10 cellular contexts compared by ENCODE assay signal in the genomic region with DNA sequence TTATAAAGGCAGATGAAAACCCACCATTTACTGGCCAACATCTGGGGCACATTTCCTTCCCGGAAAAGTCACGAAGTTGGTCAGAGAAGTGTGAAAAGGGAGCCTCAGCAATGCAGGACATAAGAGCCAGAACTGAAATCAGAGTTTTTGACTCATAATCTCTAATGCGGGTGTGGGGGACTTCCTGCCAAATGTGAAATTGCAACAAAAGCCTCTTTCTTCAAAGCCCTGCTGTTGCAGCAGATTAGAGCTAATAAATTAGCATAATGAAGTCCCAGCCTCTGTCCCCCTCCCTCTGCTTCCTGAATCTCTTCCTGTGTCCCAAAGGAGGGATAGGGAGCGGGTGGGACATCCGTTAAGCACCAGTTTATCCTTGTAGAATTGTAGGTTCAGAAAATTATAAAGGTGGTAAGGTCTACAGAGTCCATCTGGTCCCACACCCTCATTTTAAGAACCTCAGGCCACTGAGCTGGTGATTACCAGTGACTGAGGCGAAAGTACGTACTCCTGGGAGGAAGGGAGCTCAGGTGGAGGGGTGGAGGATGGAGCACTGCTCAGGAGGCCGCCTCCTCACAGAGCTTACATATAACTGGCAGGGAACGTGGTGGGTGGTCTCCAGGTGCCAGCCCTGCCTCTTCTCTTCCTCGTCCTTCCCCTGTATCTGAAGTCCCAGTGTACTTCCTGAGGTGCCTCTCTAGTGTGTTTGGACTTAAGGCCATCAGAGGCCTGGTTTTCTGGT. TPM values are rescaled to one million over a fixed set of nuclear protein-coding genes. Genes with fewer than 3 reads are reported as not detected.
DNase-seq lines count a peak whose midpoint lies in the region; ATAC-seq lines count a peak whose summit lies in the region.
"Had no signal": no experiment of that assay in that cellular context is flagged by ENCODE, and none has a peak within 500 bp of the region (broad histone marks: within the 10 kb centered on the region; RNA-seq: fewer than 3 reads in every experiment).

No MANE protein-coding gene starts in this region.

- H3K27ac ChIP-seq in mesendoderm (ENCODE audit: low read depth, low read length), result peak overlapping the region; percentile 87

- peaks cover 34% of the 10 kb centered on the region for H3K4me1 ChIP-seq in mesendoderm (ENCODE audit: control insufficient read depth, low read depth, low read length)

- H2BK15ac ChIP-seq in mesendoderm (replicated peaks; ENCODE audit: low read depth), result peak overlapping the region; percentile 7

- H2BK5ac ChIP-seq in mesendoderm (ENCODE audit: low read length), result peak overlapping the region; percentile 99

- no peak overlapping the region for H4K8ac ChIP-seq in mesendoderm (ENCODE audit: low read depth, low read length)

- WGBS in mesendoderm (ENCODE audit: extremely low coverage, insufficient coverage, low lambda C conversion rate), result no CpG with 5 or more reads among the region's 10 CpGs

- H3K9ac ChIP-seq in mesendoderm (ENCODE audit: low read length), result peak overlapping the region; percentile 56

- H3K23ac ChIP-seq in mesendoderm (ENCODE audit: low read length), result no peak overlapping the region

- no peaks in the 10 kb centered on the region for H3K27me3 ChIP-seq in mesendoderm (ENCODE audit: insufficient read depth, low read length, poor library complexity)

- peak overlapping the region; percentile 27 for H3K4me2 ChIP-seq in mesendoderm (ENCODE audit: low read length)

- ATAC-seq in GM21717 (IDR thresholded peaks at IDR 0.05; ENCODE audit: unreplicated experiment) (peak; percentile 54), HG02763 (IDR thresholded peaks at IDR 0.05; ENCODE audit: unreplicated experiment) (no peak)
- no peak for ATAC-seq in activated naive CD4-positive, alpha-beta T cell treated with anti-CD3 and anti-CD28 coated beads, Interleukin-2, amount 50 U/mL, for 72 hours
- ATAC-seq: Panc1 had no signal

- no peaks in the 10 kb centered on the region for H3K9me3 Mint-ChIP-seq in activated naive CD4-positive, alpha-beta T cell treated with anti-CD3 and anti-CD28 coated beads, Interleukin-2, amount 50 U/mL, for 72 hours
- H3K9me3 Mint-ChIP-seq: activated T-helper 2 cell treated with anti-CD3 and anti-CD28 coated beads, Interferon-gamma antibody, Interleukin-2, Interleukin-4, amounts not matched to agents 10 μg/mL and 5 μg/mL and 100 μg/mL, durations not matched to agents 14 hours and 24 hours and 36 hours had no signal

- H3K79me2 ChIP-seq in mesendoderm (ENCODE audit: control insufficient read depth, insufficient read depth, low read length), result peaks cover 4% of the 10 kb centered on the region

- peak overlapping the region; percentile 52 to 55 for H3K27ac Mint-ChIP-seq in activated naive CD4-positive, alpha-beta T cell treated with anti-CD3 and anti-CD28 coated beads, Interleukin-2, amount 50 U/mL, for 72 hours
- H3K27ac Mint-ChIP-seq: activated T-helper 2 cell treated with anti-CD3 and anti-CD28 coated beads, Interferon-gamma antibody, Interleukin-2, Interleukin-4, amounts not matched to agents 10 μg/mL and 5 μg/mL and 100 μg/mL, durations not matched to agents 14 hours and 24 hours and 36 hours had no signal

- peaks cover 19 to 25% of the 10 kb centered on the region in 2 donors for H3K36me3 Mint-ChIP-seq in activated naive CD4-positive, alpha-beta T cell treated with anti-CD3 and anti-CD28 coated beads, Interleukin-2, amount 50 U/mL, for 72 hours

- H2BK120ac ChIP-seq in mesendoderm (ENCODE audit: low read depth, low read length), result peak overlapping the region; percentile 22

- peak overlapping the region; percentile 91 for H3K56ac ChIP-seq in mesendoderm (ENCODE audit: low read length)

- peak; percentile 67 for DNase-seq in D341Med (ENCODE audit: low spot score)
- no peak for DNase-seq in activated naive CD4-positive, alpha-beta T cell treated with anti-CD3 and anti-CD28 coated beads, Interleukin-2, amount 50 U/mL, for 72 hours (ENCODE audit: low spot score in 2 of 2)
- peak; percentile 88 for DNase-seq in mesendoderm
- DNase-seq in AML-193 (lab: John Stamatoyannopoulos, UW), result no peak
- no peak for DNase-seq in NCI-H1048 (lab: John Stamatoyannopoulos, UW)
- DNase-seq in GM03348 (ENCODE audit: low spot score), result no peak

- H3K79me1 ChIP-seq in mesendoderm (ENCODE audit: low read length), result peaks cover 13% of the 10 kb centered on the region

- peak overlapping the region; percentile 87 for H3K4ac ChIP-seq in mesendoderm (ENCODE audit: low read depth, low read length)

- peak overlapping the region; percentile 89 for H3K18ac ChIP-seq in mesendoderm (ENCODE audit: low read length)

- peak overlapping the region; percentile 61 for H4K5ac ChIP-seq in mesendoderm (ENCODE audit: low read length)

- no peaks in the 10 kb centered on the region for H3K36me3 ChIP-seq in mesendoderm (ENCODE audit: control insufficient read depth, insufficient read depth, low read length)

- peak overlapping the region; percentile 99 for H2AK5ac ChIP-seq in mesendoderm (ENCODE audit: low read length)

- H3K4me3 ChIP-seq in mesendoderm (ENCODE audit: low read length), result no peak overlapping the region

RNA-seq across cellular contexts. Expression of a gene that starts 35.0 kb away (rescaled TPM):
- 10 to 100 TPM; 32.0 to 96.6 TPM for total RNA-seq in activated naive CD4-positive, alpha-beta T cell treated with anti-CD3 and anti-CD28 coated beads, Interleukin-2, amount 50 U/mL, for 72 hours
- 47.2 TPM for polyA plus RNA-seq in mesendoderm (2013, experiment 1 of 2)
- polyA plus RNA-seq in mesendoderm (2013, experiment 2 of 2), result 46.4 TPM

Comparison
In these comparisons a context has a peak if more than half of its experiments do, and no peak if none do; other contexts are left out.
1. DNase-seq: peak in D341Med (single experiment) and mesendoderm (single experiment); none in activated naive CD4-positive, alpha-beta T cell treated with anti-CD3 and anti-CD28 coated beads, Interleukin-2, amount 50 U/mL, for 72 hours (0 of 2), AML-193 (0 of 2), NCI-H1048 (single experiment) and GM03348 (single experiment).